In genomic region chr5:148512498-148512897, GRCh38 we compare ENCODE assay signal across 29 cellular contexts.
DNase-seq lines count a peak whose midpoint lies in the region; ATAC-seq and TF ChIP-seq lines count a peak whose summit lies in the region.
"Had no signal": no experiment of that assay in that cellular context is flagged by ENCODE, and none has a peak within 500 bp of the region (broad histone marks: within the 10 kb centered on the region; RNA-seq: fewer than 3 reads in every experiment).

No MANE protein-coding gene starts in this region.

- 90 to 92% (median 91%) methylated on average over 9 of the region's 9 CpGs for WGBS in heart left ventricle, 4 donors

- no peak overlapping the region for H2AFZ ChIP-seq in OCI-LY3 (ENCODE audit: low read depth, low read length)

- H3K27me3 ChIP-seq in heart left ventricle (no peaks in the 10 kb centered on the region), OCI-LY3 (ENCODE audit: low read depth, low read length) (no peaks in the 10 kb centered on the region)
- H3K27me3 ChIP-seq: BE2C; BLaER1; BLaER1 treated with 17β-estradiol and CSF1 and Interleukin-3, amounts not matched to agents 10 nM and 100 nM had no signal

- H3K36me3 ChIP-seq in heart left ventricle (no peaks in the 10 kb centered on the region), OCI-LY3 (replicated peaks; ENCODE audit: low read depth, low read length) (no peaks in the 10 kb centered on the region)
- H3K36me3 ChIP-seq: BE2C; BLaER1; BLaER1 treated with 17β-estradiol and CSF1 and Interleukin-3, amounts not matched to agents 10 nM and 100 nM had no signal

- H3K4me3 ChIP-seq in heart left ventricle (no peak overlapping the region), OCI-LY3 (ENCODE audit: low read length) (0 out of 2 replicates have a peak overlapping the region, but pooled peaks have one; percentile 24)
- H3K4me3 ChIP-seq: A549; BLaER1; BLaER1 treated with 17β-estradiol and CSF1 and Interleukin-3, amounts not matched to agents 10 nM and 100 nM had no signal

- TF ChIP-seq CTCF in heart left ventricle (IDR thresholded peaks at IDR 0.05) (no peak), OCI-LY3 (IDR thresholded peaks at IDR 0.05; ENCODE audit: low read depth, low read length) (no peak)

- peaks cover 0 to 4% (median 0%) of the 10 kb centered on the region in 12 donors for H3K4me1 ChIP-seq in heart left ventricle
- H3K4me1 ChIP-seq in OCI-LY3 (ENCODE audit: low read length), result peaks cover 43% of the 10 kb centered on the region
- H3K4me1 ChIP-seq: A549; BE2C; BLaER1; BLaER1 treated with 17β-estradiol and CSF1 and Interleukin-3, amounts not matched to agents 10 nM and 100 nM; Caco-2 had no signal

- no peak overlapping the region for H3K9ac ChIP-seq in OCI-LY3 (ENCODE audit: low read length)
- H3K9ac ChIP-seq: BLaER1; BLaER1 treated with 17β-estradiol and CSF1 and Interleukin-3, amounts not matched to agents 10 nM and 100 nM had no signal

- intact Hi-C loops in Right ventricle myocardium inferior (cut with DNase I) (no loop called here), heart left ventricle (cut with DNase I) (no loop called here)

- no peaks in the 10 kb centered on the region for H4K20me1 ChIP-seq in OCI-LY3 (ENCODE audit: insufficient read depth, low read length)
- H4K20me1 ChIP-seq: BLaER1; BLaER1 treated with 17β-estradiol and CSF1 and Interleukin-3, amounts not matched to agents 10 nM and 100 nM had no signal

- DNase-seq in Right ventricle myocardium inferior (ENCODE audit: missing footprints) (peak; percentile 56), heart left ventricle (no peak), GM19238 (ENCODE audit: insufficient read length, low spot score) (no peak)
- DNase-seq: 8988T; ACHN; AML-193; BE2C; C1 segment of cervical spinal cord; Caco-2; Calu3; CD4-positive, alpha-beta memory T cell; CD4-positive, alpha-beta T cell; CD4-positive, CD25-positive, alpha-beta regulatory T cell; CD8-positive, alpha-beta memory T cell; CD8-positive, alpha-beta T cell; COR-L47; DMS 273 treated with DMSO at 0.1 percent for 48 hours; DMS153; DMS53; DMS79; DMS79 treated with DMSO at 0.1 percent for 48 hours; DND-41; EL had no signal

- ATAC-seq in Right ventricle myocardium inferior (no peak), heart left ventricle (no peak)
- ATAC-seq: A549; CD8-positive, alpha-beta T cell had no signal

- H3K27ac ChIP-seq in heart left ventricle (peak overlapping the region in 1 of 12 donors; percentile 50), OCI-LY3 (ENCODE audit: low read length) (peak overlapping the region; percentile 93)
- H3K27ac ChIP-seq: 22Rv1; A549; BLaER1; BLaER1 treated with 17β-estradiol and CSF1 and Interleukin-3, amounts not matched to agents 10 nM and 100 nM; C4-2B had no signal

- H3K79me2 ChIP-seq in OCI-LY3 (ENCODE audit: low read length), result no peaks in the 10 kb centered on the region

- no peak for TF ChIP-seq POLR2A in heart left ventricle (IDR thresholded peaks at IDR 0.05)

- H3K9me3 ChIP-seq in heart left ventricle, result peaks cover 0 to 10% (median 0%) of the 10 kb centered on the region in 12 donors
- H3K9me3 ChIP-seq in OCI-LY3 (ENCODE audit: insufficient read depth, low read length), result no peaks in the 10 kb centered on the region
- H3K9me3 ChIP-seq: A549, BE2C, BLaER1 had no signal

- H3K4me2 ChIP-seq in OCI-LY3 (ENCODE audit: low read length), result peak overlapping the region; percentile 70
- H3K4me2 ChIP-seq: A549; BLaER1; BLaER1 treated with 17β-estradiol and CSF1 and Interleukin-3, amounts not matched to agents 10 nM and 100 nM had no signal
